In genomic region chr10:16950686-16951681, GRCh38 we compare ENCODE assay signal across 9 cellular contexts.
DNase-seq lines count a peak whose midpoint lies in the region; ATAC-seq and TF ChIP-seq lines count a peak whose summit lies in the region.
"Had no signal": no experiment of that assay in that cellular context is flagged by ENCODE, and none has a peak within 500 bp of the region (broad histone marks: within the 10 kb centered on the region; RNA-seq: fewer than 3 reads in every experiment).

No MANE protein-coding gene starts in this region.

- H3K9me3 Mint-ChIP-seq in chondrocyte (ENCODE audit: low read depth): no peaks in the 10 kb centered on the region
- no peaks in the 10 kb centered on the region for H3K9me3 Mint-ChIP-seq in nephron
- H3K9me3 Mint-ChIP-seq: naive B cell had no signal

- DNase-seq in DMS 273 (lab: John Stamatoyannopoulos, UW; ENCODE audit: unreplicated experiment) (peak; percentile 74), LHCN-M2 (ENCODE audit: low read depth) (peak; percentile 45), chondrocyte (ENCODE audit: low spot score) (no peak), NCI-H748 (lab: John Stamatoyannopoulos, UW; ENCODE audit: unreplicated experiment) (no peak), NCI-H146 (lab: John Stamatoyannopoulos, UW) (no peak)
- DNase-seq: naive B cell had no signal

- TF ChIP-seq CTCF in chondrocyte (IDR thresholded peaks at IDR 0.05) (no peak), nephron (IDR thresholded peaks at IDR 0.05; ENCODE audit: unreplicated experiment in 3 of 3) (no peak)

- no peaks in the 10 kb centered on the region for H3K36me3 Mint-ChIP-seq in chondrocyte (ENCODE audit: low read depth)
- no peaks in the 10 kb centered on the region for H3K36me3 Mint-ChIP-seq in nephron (ENCODE audit: low read depth)

- H3K4me3 Mint-ChIP-seq in chondrocyte (ENCODE audit: unreplicated experiment): peak overlapping the region; percentile 19
- peak overlapping the region in 2 of 3 experiments; percentile 10 to 50 for H3K4me3 Mint-ChIP-seq in nephron
- H3K4me3 Mint-ChIP-seq: naive B cell had no signal

- ATAC-seq in HG02798 (IDR thresholded peaks at IDR 0.05; ENCODE audit: poor library complexity, unreplicated experiment): no peak
- ATAC-seq in GM19351 (IDR thresholded peaks at IDR 0.05; ENCODE audit: unreplicated experiment): no peak

- H3K27ac Mint-ChIP-seq in chondrocyte (ENCODE audit: unreplicated experiment) (peak overlapping the region; percentile 67), nephron (peak overlapping the region; percentile 83 to 95 (median 90))

- peaks cover 28% of the 10 kb centered on the region for H3K4me1 Mint-ChIP-seq in chondrocyte (ENCODE audit: low read depth)
- peaks cover 73% of the 10 kb centered on the region for H3K4me1 Mint-ChIP-seq in nephron

- no peaks in the 10 kb centered on the region for H3K27me3 Mint-ChIP-seq in chondrocyte (ENCODE audit: low read depth)
- no peaks in the 10 kb centered on the region for H3K27me3 Mint-ChIP-seq in nephron (ENCODE audit: low read depth)
- H3K27me3 Mint-ChIP-seq: naive B cell had no signal

Comparison
In these comparisons a context has a peak if more than half of its experiments do, and no peak if none do; other contexts are left out.
1. DNase-seq: peak in DMS 273 (single experiment) and LHCN-M2 (single experiment); none in chondrocyte (single experiment), NCI-H748 (single experiment) and NCI-H146 (single experiment).